In the genomic region with DNA sequence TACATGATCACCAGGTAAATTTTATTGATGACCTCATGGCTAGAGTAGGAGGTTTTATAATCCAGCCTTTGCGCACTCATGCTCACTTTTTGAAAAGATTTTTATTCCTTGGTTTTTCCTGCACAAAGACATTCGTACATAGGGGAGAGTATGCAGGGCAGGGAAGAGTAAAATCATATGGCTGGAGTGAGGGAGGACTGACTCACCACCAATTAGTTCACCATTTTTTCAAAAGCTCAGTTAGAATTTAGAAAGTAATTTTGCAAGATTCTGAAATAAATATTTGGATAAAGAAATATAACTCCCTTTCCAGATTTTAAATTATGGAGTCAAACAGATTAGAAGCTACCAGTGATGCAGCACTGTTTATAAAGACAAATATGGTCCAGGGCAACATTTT, we compare ENCODE assay signal across 16 cellular contexts.
"Had no signal": no experiment of that assay in that cellular context is flagged by ENCODE, and none has a peak within 500 bp of the region (broad histone marks: within the 10 kb centered on the region; RNA-seq: fewer than 3 reads in every experiment).

No MANE protein-coding gene starts in this region.

- H3K36me3 ChIP-seq: ascending aorta, neutrophil, thyroid gland had no signal

- H3K4me3 ChIP-seq: ascending aorta, coronary artery, thyroid gland had no signal

- H3K4me1 ChIP-seq: ascending aorta, thyroid gland had no signal

- H3K9me3 ChIP-seq: ascending aorta, neutrophil, thyroid gland had no signal

- DNase-seq: activated CD4-positive, alpha-beta T cell treated with anti-CD3 and anti-CD28 coated beads for 1 hour; activated effector memory CD4-positive, alpha-beta T cell treated with anti-CD3 and anti-CD28 coated beads, Interleukin-2, amount 50 U/mL, for 16 hours; activated naive CD4-positive, alpha-beta T cell treated with anti-CD3 and anti-CD28 coated beads, Interleukin-2, amount 50 U/mL, for 16 hours; activated T-cell treated with anti-CD3 and anti-CD28 coated beads, Interleukin-2, amount 50 U/mL, for 72 hours; erythroblast; natural killer cell; retina; stimulated activated CD4-positive, alpha-beta T cell treated with anti-CD3 and anti-CD28 coated beads, Interleukin-12 subunit alpha, Interleukin-12 subunit beta, amount 100 ng/mL, for 4 hours; stimulated activated CD4-positive, alpha-beta T cell treated with anti-CD3 and anti-CD28 coated beads, Interleukin-1b, Interleukin-23, amount 100 ng/mL, for 48 hours; stimulated activated CD8-positive, alpha-beta memory T cell treated with anti-CD3 and anti-CD28 coated beads, Interleukin-4, amount 100 ng/mL, for 48 hours; stimulated activated naive CD4-positive, alpha-beta T cell; thyroid gland had no signal

- H3K27me3 ChIP-seq: ascending aorta, neutrophil, thyroid gland had no signal

- H3K27ac ChIP-seq: ascending aorta, coronary artery, neutrophil, thyroid gland, VCaP had no signal
